1 cellular context compared by ENCODE assay signal in genomic region chr1:2383576-2383975, GRCh38.
TF ChIP-seq lines count a peak whose summit lies in the region.

No MANE protein-coding gene starts in this region.

TF ChIP-seq in K562, 482 proteins besides CTCF, POLR2A, EP300 and RAD21 (continued from another document):
- TF ChIP-seq, protein P1, sequence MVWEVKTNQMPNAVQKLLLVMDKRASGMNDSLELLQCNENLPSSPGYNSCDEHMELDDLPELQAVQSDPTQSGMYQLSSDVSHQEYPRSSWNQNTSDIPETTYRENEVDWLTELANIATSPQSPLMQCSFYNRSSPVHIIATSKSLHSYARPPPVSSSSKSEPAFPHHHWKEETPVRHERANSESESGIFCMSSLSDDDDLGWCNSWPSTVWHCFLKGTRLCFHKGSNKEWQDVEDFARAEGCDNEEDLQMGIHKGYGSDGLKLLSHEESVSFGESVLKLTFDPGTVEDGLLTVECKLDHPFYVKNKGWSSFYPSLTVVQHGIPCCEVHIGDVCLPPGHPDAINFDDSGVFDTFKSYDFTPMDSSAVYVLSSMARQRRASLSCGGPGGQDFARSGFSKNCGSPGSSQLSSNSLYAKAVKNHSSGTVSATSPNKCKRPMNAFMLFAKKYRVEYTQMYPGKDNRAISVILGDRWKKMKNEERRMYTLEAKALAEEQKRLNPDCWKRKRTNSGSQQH (CRISPR knock-in tag; IDR thresholded peaks at IDR 0.05) = no peak
